2 cellular contexts compared by ENCODE assay signal in genomic region chr5:264346-264745, GRCh38.
TF ChIP-seq lines count a peak whose summit lies in the region.

No MANE protein-coding gene starts in this region.

TF ChIP-seq in liver, 16 proteins besides CTCF, POLR2A, EP300 and RAD21:
- TF ChIP-seq HNF4A (conservative IDR thresholded peaks at IDR 0.05) (no peak), TAF1 (conservative IDR thresholded peaks at IDR 0.05) (no peak), HNF4G (IDR thresholded peaks at IDR 0.05) (no peak), RXRA (IDR thresholded peaks at IDR 0.05) (no peak), ZBTB33 (IDR thresholded peaks at IDR 0.05) (no peak), ATF3 (IDR thresholded peaks at IDR 0.05) (no peak), MAX (IDR thresholded peaks at IDR 0.05) (no peak)
TF ChIP-seq in liver: peak in this region for 0.

TF ChIP-seq in HepG2, 621 proteins besides CTCF, POLR2A, EP300 and RAD21:
- TF ChIP-seq MBNL3 (CRISPR knock-in tag; conservative IDR thresholded peaks at IDR 0.05) (no peak), ATF6 (CRISPR knock-in tag; conservative IDR thresholded peaks at IDR 0.05) (no peak), ZBTB42 (CRISPR knock-in tag; IDR thresholded peaks at IDR 0.05) (no peak), ZNF589 (CRISPR knock-in tag; conservative IDR thresholded peaks at IDR 0.05) (no peak), CREB1 (IDR thresholded peaks at IDR 0.05) (no peak), CREB1 (CRISPR knock-in tag; IDR thresholded peaks at IDR 0.05) (no peak), KIAA2018 (CRISPR knock-in tag; IDR thresholded peaks at IDR 0.05; ENCODE audit: borderline replicate concordance) (no peak), ZFP41 (CRISPR knock-in tag; IDR thresholded peaks at IDR 0.05; ENCODE audit: borderline replicate concordance) (no peak), SNAPC5 (CRISPR knock-in tag; IDR thresholded peaks at IDR 0.05; ENCODE audit: borderline replicate concordance) (no peak), SP1 (IDR thresholded peaks at IDR 0.05) (no peak), SP1 (CRISPR knock-in tag; IDR thresholded peaks at IDR 0.05) (no peak), TAF1 (CRISPR knock-in tag; IDR thresholded peaks at IDR 0.05) (no peak), PITX1 (CRISPR knock-in tag; IDR thresholded peaks at IDR 0.05) (no peak), FOXA1 (IDR thresholded peaks at IDR 0.05) (no peak), FOXA1 (CRISPR knock-in tag; IDR thresholded peaks at IDR 0.05) (no peak), ZNF501 (CRISPR knock-in tag; IDR thresholded peaks at IDR 0.05) (no peak), HNRNPK (IDR thresholded peaks at IDR 0.05; ENCODE audit: low read depth, low read length, poor library complexity, severe bottlenecking) (no peak), DMTF1 (CRISPR knock-in tag; IDR thresholded peaks at IDR 0.05) (no peak), RNF219 (CRISPR knock-in tag; IDR thresholded peaks at IDR 0.05) (no peak)
